Comparison of ENCODE assay signal across 9 cellular contexts in the genomic region with DNA sequence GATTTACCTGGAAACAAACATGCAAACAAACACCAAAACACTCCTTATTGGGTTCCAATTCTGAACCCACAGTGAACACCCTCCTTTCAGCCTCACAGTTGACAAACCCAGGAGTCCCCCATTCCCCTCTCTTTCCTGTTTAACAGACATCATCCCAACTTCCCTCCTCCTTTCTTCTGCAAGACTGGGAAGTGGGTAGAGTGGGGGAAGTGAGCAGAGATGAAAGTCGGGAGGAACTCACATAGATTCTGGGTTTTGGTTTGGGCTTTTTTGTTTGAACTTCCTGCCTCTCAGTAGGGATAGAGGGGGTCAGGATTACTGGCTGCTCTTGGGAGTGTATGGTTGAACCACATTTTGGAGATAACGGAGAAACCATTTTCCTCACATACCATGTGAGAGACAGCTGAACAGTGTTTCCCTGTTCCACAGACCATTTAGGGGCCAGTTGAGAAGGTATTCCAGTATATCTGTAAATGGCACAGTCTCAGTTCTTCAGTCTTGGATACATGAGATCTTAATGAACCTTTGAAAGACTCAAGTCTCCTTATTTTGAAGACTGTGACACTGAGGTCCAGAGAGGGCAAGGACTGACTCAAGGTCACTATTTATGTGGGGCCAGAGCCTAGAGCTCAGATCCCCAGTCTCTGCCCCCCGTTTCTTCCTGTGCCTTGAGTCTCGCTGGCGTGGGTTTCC. TPM values are rescaled to one million over a fixed set of nuclear protein-coding genes. Genes with fewer than 3 reads are reported as not detected.
A peak's percentile ranks its signal among the peaks of the same experiment; 100 is the strongest.
DNase-seq lines count a peak whose midpoint lies in the region; ATAC-seq and TF ChIP-seq lines count a peak whose summit lies in the region.
"Had no signal": no experiment of that assay in that cellular context is flagged by ENCODE, and none has a peak within 500 bp of the region (broad histone marks: within the 10 kb centered on the region; RNA-seq: fewer than 3 reads in every experiment).

No MANE protein-coding gene starts in this region.

- no peaks in the 10 kb centered on the region for H3K9me3 ChIP-seq in CD8-positive, alpha-beta T cell (ENCODE audit: low read length)
- H3K9me3 ChIP-seq: right lobe of liver had no signal

- no peaks in the 10 kb centered on the region for H3K27me3 ChIP-seq in CD8-positive, alpha-beta T cell (ENCODE audit: insufficient read depth, low read length)
- H3K27me3 ChIP-seq: right lobe of liver had no signal

- POLR2A ChIA-PET in CD8-positive, alpha-beta T cell (lab: Charles Lee): interaction anchor here (1.2 kb wide), 2 partner anchors 9 to 88 kb away, joined by 4 to 7 read pairs; partner anchors contain the start of genes CBX5 and HNRNPA1
- POLR2A ChIA-PET in WTC11 (lab: Charles Lee): interaction anchor here (1.4 kb wide), 1 partner anchor 85 kb away, joined by 3 read pairs; no protein-coding TSS in a partner anchor
- POLR2A ChIA-PET in naive thymus-derived CD8-positive, alpha-beta T cell (lab: Charles Lee): interaction anchor here (0.5 to 1.7 kb wide), 8 partner anchors 9 to 149 kb away, joined by 3 to 12 read pairs (median 4); partner anchors contain the start of genes CBX5 and HNRNPA1

- peak overlapping the region; percentile 60 for H3K4me3 Mint-ChIP-seq in CD8-positive, alpha-beta T cell
- H3K4me3 Mint-ChIP-seq in HFFc6 (peak overlapping the region; percentile 76), WTC11 (peak overlapping the region; percentile 75)
- peak overlapping the region; percentile 35 to 75 (median 60) for H3K4me3 Mint-ChIP-seq in naive thymus-derived CD8-positive, alpha-beta T cell

- CTCF ChIA-PET in CD8-positive, alpha-beta T cell (lab: Charles Lee): interaction anchor here (0.6 to 4.5 kb wide), 36 partner anchors 10 to 154 kb away, joined by 3 to 79 read pairs (median 6); partner anchors contain the start of genes CBX5, COPZ1, HNRNPA1 and ZNF385A
- CTCF ChIA-PET in WTC11 (lab: Charles Lee): interaction anchor here (0.5 to 2.7 kb wide), 30 partner anchors 8 to 152 kb away, joined by 3 to 45 read pairs (median 5); partner anchors contain the start of genes CBX5, COPZ1 and NFE2

- H3K9me3 Mint-ChIP-seq in CD8-positive, alpha-beta T cell: no peaks in the 10 kb centered on the region
- H3K9me3 Mint-ChIP-seq in HFFc6 (no peaks in the 10 kb centered on the region), WTC11 (no peaks in the 10 kb centered on the region)
- no peaks in the 10 kb centered on the region for H3K9me3 Mint-ChIP-seq in naive thymus-derived CD8-positive, alpha-beta T cell

- H3K4me1 ChIP-seq in CD8-positive, alpha-beta T cell (ENCODE audit: insufficient read depth, low read length): peaks cover 35% of the 10 kb centered on the region

- peak; percentile 11 for ATAC-seq in CD8-positive, alpha-beta T cell
- ATAC-seq in WTC11 (no peak), omental fat pad (ENCODE audit: low FRiP score) (no peak)
- ATAC-seq in naive thymus-derived CD8-positive, alpha-beta T cell: peak; percentile 13 to 31

- intact Hi-C loops in CD8-positive, alpha-beta T cell (cut with DNase I, micrococcal nuclease): loop anchor here (1.0 to 10.0 kb wide), 8 partner anchors 9 to 363 kb away; partner anchors contain the start of genes COPZ1 (in 1 of the 2), HOXC8 (in 1 of the 2) and HOXC9 (in 1 of the 2)

- no peaks in the 10 kb centered on the region for H3K36me3 Mint-ChIP-seq in CD8-positive, alpha-beta T cell
- H3K36me3 Mint-ChIP-seq in HFFc6 (ENCODE audit: low read depth): no peaks in the 10 kb centered on the region
- H3K36me3 Mint-ChIP-seq in WTC11: peaks cover 14% of the 10 kb centered on the region
- no peaks in the 10 kb centered on the region for H3K36me3 Mint-ChIP-seq in naive thymus-derived CD8-positive, alpha-beta T cell

- no peak for DNase-seq in CD8-positive, alpha-beta T cell
- no peak for DNase-seq in HFFc6
- no peak for DNase-seq in WTC11 (ENCODE audit: low spot score)
- DNase-seq in naive thymus-derived CD8-positive, alpha-beta T cell: no peak
- no peak for DNase-seq in DMS79 treated with DMSO at 0.1 percent for 48 hours (lab: John Stamatoyannopoulos, UW)
- DNase-seq in activated gamma-delta T cell treated with Interleukin-2 at 50 U/mL for 16 hours: no peak
- DNase-seq in omental fat pad (ENCODE audit: low spot score): no peak
- DNase-seq in stimulated activated CD4-positive, alpha-beta T cell treated with anti-CD3 and anti-CD28 coated beads, Interleukin-12 subunit alpha, Interleukin-12 subunit beta, amount 100 ng/mL, for 4 hours: no peak

- no peak overlapping the region for H3K4me3 ChIP-seq in CD8-positive, alpha-beta T cell (ENCODE audit: low read depth, low read length)

- no peaks in the 10 kb centered on the region for H3K27me3 Mint-ChIP-seq in CD8-positive, alpha-beta T cell (ENCODE audit: low read depth)
- peaks cover 5% of the 10 kb centered on the region for H3K27me3 Mint-ChIP-seq in HFFc6 (ENCODE audit: insufficient read depth)
- H3K27me3 Mint-ChIP-seq in WTC11 (ENCODE audit: low read depth): peaks cover 52% of the 10 kb centered on the region
- no peaks in the 10 kb centered on the region for H3K27me3 Mint-ChIP-seq in naive thymus-derived CD8-positive, alpha-beta T cell

- no peak overlapping the region for H3K27ac ChIP-seq in CD8-positive, alpha-beta T cell (ENCODE audit: low read depth, low read length)
- H3K27ac ChIP-seq: right lobe of liver had no signal

- H3K27ac Mint-ChIP-seq in CD8-positive, alpha-beta T cell: no peak overlapping the region
- H3K27ac Mint-ChIP-seq in HFFc6 (no peak overlapping the region), WTC11 (no peak overlapping the region)
- H3K27ac Mint-ChIP-seq in naive thymus-derived CD8-positive, alpha-beta T cell: peak overlapping the region in 9 of 10 donors; percentile 14 to 81 (median 41)

- TF ChIP-seq CTCF in CD8-positive, alpha-beta T cell (IDR thresholded peaks at IDR 0.05): no peak
- no peak for TF ChIP-seq CTCF in HFFc6 (IDR thresholded peaks at IDR 0.05)
- TF ChIP-seq CTCF in WTC11 (IDR thresholded peaks at IDR 0.05): no peak
- no peak for TF ChIP-seq CTCF in omental fat pad (IDR thresholded peaks at IDR 0.05)

- H3K36me3 ChIP-seq in CD8-positive, alpha-beta T cell (ENCODE audit: insufficient read depth, low read length): no peaks in the 10 kb centered on the region
- H3K36me3 ChIP-seq: right lobe of liver had no signal

- peaks cover 40% of the 10 kb centered on the region for H3K4me1 Mint-ChIP-seq in CD8-positive, alpha-beta T cell (ENCODE audit: low read depth)
- H3K4me1 Mint-ChIP-seq in HFFc6 (ENCODE audit: low read depth): peaks cover 48% of the 10 kb centered on the region
- peaks cover 24% of the 10 kb centered on the region for H3K4me1 Mint-ChIP-seq in WTC11
- peaks cover 28 to 50% (median 44%) of the 10 kb centered on the region in 4 donors for H3K4me1 Mint-ChIP-seq in naive thymus-derived CD8-positive, alpha-beta T cell

TF ChIP-seq in WTC11, 78 proteins besides CTCF, POLR2A, EP300 and RAD21 (continues in another document):
- TF ChIP-seq ZNF317 (CRISPR knock-in tag; IDR thresholded peaks at IDR 0.05; ENCODE audit: borderline replicate concordance, low read depth): no peak
- TF ChIP-seq, protein P1, sequence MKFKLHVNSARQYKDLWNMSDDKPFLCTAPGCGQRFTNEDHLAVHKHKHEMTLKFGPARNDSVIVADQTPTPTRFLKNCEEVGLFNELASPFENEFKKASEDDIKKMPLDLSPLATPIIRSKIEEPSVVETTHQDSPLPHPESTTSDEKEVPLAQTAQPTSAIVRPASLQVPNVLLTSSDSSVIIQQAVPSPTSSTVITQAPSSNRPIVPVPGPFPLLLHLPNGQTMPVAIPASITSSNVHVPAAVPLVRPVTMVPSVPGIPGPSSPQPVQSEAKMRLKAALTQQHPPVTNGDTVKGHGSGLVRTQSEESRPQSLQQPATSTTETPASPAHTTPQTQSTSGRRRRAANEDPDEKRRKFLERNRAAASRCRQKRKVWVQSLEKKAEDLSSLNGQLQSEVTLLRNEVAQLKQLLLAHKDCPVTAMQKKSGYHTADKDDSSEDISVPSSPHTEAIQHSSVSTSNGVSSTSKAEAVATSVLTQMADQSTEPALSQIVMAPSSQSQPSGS (CRISPR knock-in tag; IDR thresholded peaks at IDR 0.05; ENCODE audit: borderline replicate concordance, low read depth): no peak
- TF ChIP-seq FOXK1 (CRISPR knock-in tag; IDR thresholded peaks at IDR 0.05): no peak
- no peak for TF ChIP-seq EMX1 (CRISPR knock-in tag; IDR thresholded peaks at IDR 0.05)
- TF ChIP-seq OVOL2 (CRISPR knock-in tag; IDR thresholded peaks at IDR 0.05; ENCODE audit: borderline replicate concordance): no peak
- no peak for TF ChIP-seq TEAD4 (CRISPR knock-in tag; IDR thresholded peaks at IDR 0.05)
- TF ChIP-seq ZNF396 (CRISPR knock-in tag; IDR thresholded peaks at IDR 0.05; ENCODE audit: borderline replicate concordance): no peak

RNA-seq across cellular contexts. Expression of gene GPR84, which starts 3.9 kb away (rescaled TPM):
- not detected for total RNA-seq in CD8-positive, alpha-beta T cell
- total RNA-seq in HFFc6 (2021; fragmentation: NEBNext Ultra II Directional; extraction: Animal tissue kit (Norgen Biotek cat#: 25700)): not detected
- total RNA-seq in WTC11 (2021) (0.13 TPM in 1 of 3 replicates, not detected in the others), omental fat pad (1 to 10 TPM in 3 of 4 donors, not detected in 1; 1.0 to 3.5 (median 2.9) TPM)
- total RNA-seq in naive thymus-derived CD8-positive, alpha-beta T cell: not detected
- not detected for polyA plus RNA-seq in naive thymus-derived CD8-positive, alpha-beta T cell

RNA-seq across cellular contexts. Expression of gene ZNF385A, which starts 16.4 kb away (rescaled TPM):
- 1 to 10 TPM; 2.1 TPM for total RNA-seq in CD8-positive, alpha-beta T cell
- 1 to 10 TPM; 4.0 to 7.4 (median 6.1) TPM for total RNA-seq in HFFc6 (2021; fragmentation: NEBNext Ultra II Directional; extraction: Animal tissue kit (Norgen Biotek cat#: 25700))
- total RNA-seq in WTC11 (2021) (18.4 to 23.5 TPM (median 22.2 TPM) in 3 replicates), omental fat pad (10 to 100 TPM in 3 of 4 donors, 1 to 10 TPM in 1; 9.5 to 36.3 (median 21.8) TPM)
- total RNA-seq in naive thymus-derived CD8-positive, alpha-beta T cell: 1 to 10 TPM; 1.7 to 3.2 TPM
- polyA plus RNA-seq in naive thymus-derived CD8-positive, alpha-beta T cell: under 1 TPM in 1 of 3 donors, not detected in 2; 0.42 TPM

RNA-seq across cellular contexts. Expression of gene COPZ1, which starts 43.2 kb away (rescaled TPM):
- 10 to 100 TPM; 24.1 to 25.2 TPM for total RNA-seq in CD8-positive, alpha-beta T cell
- 100 to 1,000 TPM; 178 to 225 (median 200) TPM for total RNA-seq in HFFc6 (2021; fragmentation: NEBNext Ultra II Directional; extraction: Animal tissue kit (Norgen Biotek cat#: 25700))
- total RNA-seq in WTC11 (2021) (98.2 to 116 TPM (median 115 TPM) in 3 replicates), omental fat pad (100 to 1,000 TPM in 1 of 4 donors, 10 to 100 TPM in 3; 55.5 to 114 (median 81.8) TPM)
- total RNA-seq in naive thymus-derived CD8-positive, alpha-beta T cell: 10 to 100 TPM; 79.0 to 83.5 TPM
- 100 to 1,000 TPM; 128 to 152 (median 132) TPM for polyA plus RNA-seq in naive thymus-derived CD8-positive, alpha-beta T cell

RNA-seq across cellular contexts. Expression of gene ITGA5, which starts 50.9 kb away (rescaled TPM):
- 100 to 1,000 TPM; 115 to 125 TPM for total RNA-seq in CD8-positive, alpha-beta T cell
- total RNA-seq in HFFc6 (2021; fragmentation: NEBNext Ultra II Directional; extraction: Animal tissue kit (Norgen Biotek cat#: 25700)): 100 to 1,000 TPM; 261 to 355 (median 329) TPM
- total RNA-seq in WTC11 (2021) (19.3 to 21.9 TPM (median 20.8 TPM) in 3 replicates), omental fat pad (100 to 1,000 TPM in 2 of 4 donors, 10 to 100 TPM in 2; 76.9 to 292 (median 118) TPM)
- 100 to 1,000 TPM; 126 to 127 TPM for total RNA-seq in naive thymus-derived CD8-positive, alpha-beta T cell
- 10 to 100 TPM; 13.4 to 44.5 (median 19.7) TPM for polyA plus RNA-seq in naive thymus-derived CD8-positive, alpha-beta T cell

Comparison
In these comparisons a context has a peak if more than half of its experiments do, and no peak if none do; other contexts are left out.
1. ATAC-seq: peak in CD8-positive, alpha-beta T cell (single experiment) and naive thymus-derived CD8-positive, alpha-beta T cell (2 of 2); none in WTC11 (single experiment) and omental fat pad (single experiment).
2. H3K27ac Mint-ChIP-seq: peak in naive thymus-derived CD8-positive, alpha-beta T cell (9 of 10); none in CD8-positive, alpha-beta T cell (single experiment), HFFc6 (single experiment) and WTC11 (single experiment).
3. Peak in every context shown above with its lines, with median percentiles within 50 percentile points of each other: H3K4me3 Mint-ChIP-seq.